ENCODE assay signal across 1 cellular context in the genomic region with DNA sequence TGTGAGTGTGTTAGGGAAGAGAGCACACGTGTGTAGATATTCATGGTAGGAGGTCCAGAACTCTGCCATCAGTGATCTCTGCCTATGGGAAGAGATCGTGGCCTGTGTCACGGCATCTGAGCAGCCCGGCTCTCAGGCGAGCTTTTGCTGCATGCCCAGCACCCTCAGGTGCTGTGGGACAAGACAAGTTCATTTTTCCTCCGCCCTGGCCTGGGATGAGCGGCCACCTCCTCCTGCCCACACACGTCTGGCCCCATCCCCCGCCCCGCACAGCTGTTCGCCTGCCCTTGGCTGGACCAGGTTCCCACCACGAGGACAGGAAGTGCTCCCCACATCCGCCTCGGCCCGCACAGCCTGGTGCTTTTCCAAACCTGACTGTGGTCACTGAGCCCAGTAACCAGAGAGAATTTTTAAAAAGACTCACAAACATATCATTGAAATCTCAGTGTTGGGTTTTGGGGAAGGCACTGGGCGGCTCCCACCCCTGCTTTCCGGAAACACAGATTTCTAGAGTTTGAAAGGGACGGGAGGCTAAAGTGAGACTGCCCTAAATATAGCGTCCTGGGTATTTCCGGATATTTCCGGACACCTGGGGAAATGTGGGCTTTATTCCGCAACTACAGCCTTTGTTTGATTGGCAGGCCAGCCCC.
TF ChIP-seq lines count a peak whose summit lies in the region.

No MANE protein-coding gene starts in this region.

TF ChIP-seq in IMR-90, 13 proteins besides CTCF, POLR2A, EP300 and RAD21 (continued from another document):
- TF ChIP-seq CHD1 (IDR thresholded peaks at IDR 0.05; ENCODE audit: low read depth, low read length) (no peak), NFE2L2 (IDR thresholded peaks at IDR 0.05; ENCODE audit: low read depth, low read length) (no peak), SMC3 (IDR thresholded peaks at IDR 0.05; ENCODE audit: low read depth, low read length) (no peak), CEBPB (IDR thresholded peaks at IDR 0.05; ENCODE audit: low read depth, low read length) (no peak), RCOR1 (IDR thresholded peaks at IDR 0.05; ENCODE audit: insufficient replicate concordance, low read length) (no peak), MXI1 (IDR thresholded peaks at IDR 0.05; ENCODE audit: borderline replicate concordance, low read depth, low read length) (no peak), BHLHE40 (IDR thresholded peaks at IDR 0.05; ENCODE audit: low read depth, low read length) (no peak), MAFK (IDR thresholded peaks at IDR 0.05; ENCODE audit: low read depth, low read length) (no peak), FOS (IDR thresholded peaks at IDR 0.05; ENCODE audit: low read depth, low read length) (no peak)
- TF ChIP-seq, protein P1, sequence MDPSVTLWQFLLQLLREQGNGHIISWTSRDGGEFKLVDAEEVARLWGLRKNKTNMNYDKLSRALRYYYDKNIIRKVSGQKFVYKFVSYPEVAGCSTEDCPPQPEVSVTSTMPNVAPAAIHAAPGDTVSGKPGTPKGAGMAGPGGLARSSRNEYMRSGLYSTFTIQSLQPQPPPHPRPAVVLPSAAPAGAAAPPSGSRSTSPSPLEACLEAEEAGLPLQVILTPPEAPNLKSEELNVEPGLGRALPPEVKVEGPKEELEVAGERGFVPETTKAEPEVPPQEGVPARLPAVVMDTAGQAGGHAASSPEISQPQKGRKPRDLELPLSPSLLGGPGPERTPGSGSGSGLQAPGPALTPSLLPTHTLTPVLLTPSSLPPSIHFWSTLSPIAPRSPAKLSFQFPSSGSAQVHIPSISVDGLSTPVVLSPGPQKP (IDR thresholded peaks at IDR 0.05; ENCODE audit: borderline replicate concordance, low read depth, low read length), result no peak
